17 cellular contexts compared by ENCODE assay signal in the genomic region with DNA sequence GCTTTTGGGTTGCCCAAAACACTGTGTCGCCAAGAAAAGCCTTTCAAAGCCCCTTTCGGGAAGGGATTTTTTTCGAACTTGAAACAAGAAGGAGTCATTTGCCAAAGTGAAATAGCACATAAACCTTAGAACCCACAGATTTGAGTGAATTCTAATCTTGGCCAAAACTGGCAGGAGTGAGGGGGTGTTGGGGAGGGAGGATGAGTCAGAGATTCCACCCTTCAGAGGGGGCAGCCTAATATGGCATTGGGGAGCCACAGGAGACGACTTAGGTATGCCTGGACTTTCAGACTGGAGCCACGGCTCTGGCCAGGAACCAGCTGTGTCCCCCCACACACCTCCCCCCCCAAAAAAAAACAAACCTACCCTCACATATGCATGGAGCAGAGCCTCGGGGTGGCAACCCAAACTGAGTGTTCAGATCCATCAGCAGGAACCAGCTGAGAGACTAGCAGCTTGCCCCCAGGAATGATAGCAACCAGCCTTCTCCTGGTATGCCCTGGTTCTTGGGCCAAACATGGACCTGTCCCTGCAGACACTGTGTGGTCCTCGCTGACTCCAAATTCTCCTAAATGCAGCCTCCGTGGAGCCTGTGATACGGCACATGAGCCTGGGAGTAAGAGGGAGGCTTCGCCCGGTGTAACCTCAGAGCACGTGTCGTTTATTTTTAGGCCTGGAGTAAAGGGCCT.
DNase-seq lines count a peak whose midpoint lies in the region; ATAC-seq, FAIRE-seq and TF ChIP-seq lines count a peak whose summit lies in the region.
"Had no signal": no experiment of that assay in that cellular context is flagged by ENCODE, and none has a peak within 500 bp of the region (broad histone marks: within the 10 kb centered on the region; RNA-seq: fewer than 3 reads in every experiment).

No MANE protein-coding gene starts in this region.

- intact Hi-C loops in mammary epithelial cell (cut with micrococcal nuclease), result loop anchor here (10.0 kb wide), 1 partner anchor 515 kb away; no protein-coding TSS in a partner anchor
- intact Hi-C loops in mucosa of descending colon (cut with DNase I, micrococcal nuclease), result no loop called here
- intact Hi-C loops in uterus (cut with DNase I; ENCODE audit: low total_unique reads), result no loop called here

- no peaks in the 10 kb centered on the region for H3K27me3 ChIP-seq in HUES64 (ENCODE audit: insufficient read depth, low read length)
- no peaks in the 10 kb centered on the region for H3K27me3 ChIP-seq in mammary epithelial cell (ENCODE audit: insufficient read depth, low read length)
- no peaks in the 10 kb centered on the region for H3K27me3 ChIP-seq in uterus
- H3K27me3 ChIP-seq: dorsolateral prefrontal cortex had no signal

- H3K4me1 ChIP-seq in HUES64 (ENCODE audit: insufficient read depth, low read length) (peaks cover 32% of the 10 kb centered on the region), mammary epithelial cell (ENCODE audit: insufficient read depth, low read length) (peaks cover 27% of the 10 kb centered on the region), mucosa of descending colon (ENCODE audit: low read depth) (no peaks in the 10 kb centered on the region), uterus (no peaks in the 10 kb centered on the region)
- H3K4me1 ChIP-seq: foreskin keratinocyte had no signal

- no peaks in the 10 kb centered on the region for H3K9me3 ChIP-seq in HUES64 (ENCODE audit: insufficient read depth, low read depth, low read length)
- no peaks in the 10 kb centered on the region for H3K9me3 ChIP-seq in mammary epithelial cell (replicated peaks; ENCODE audit: insufficient read depth, low read length)
- H3K9me3 ChIP-seq in mucosa of descending colon, result no peaks in the 10 kb centered on the region
- H3K9me3 ChIP-seq in uterus, result no peaks in the 10 kb centered on the region

- peak overlapping the region; percentile 78 for H2AFZ ChIP-seq in mammary epithelial cell (ENCODE audit: low read depth, low read length)

- H3K36me3 ChIP-seq in HUES64 (ENCODE audit: insufficient read depth, low read length) (no peaks in the 10 kb centered on the region), mammary epithelial cell (ENCODE audit: insufficient read depth, low read length) (no peaks in the 10 kb centered on the region), mucosa of descending colon (ENCODE audit: low read depth) (no peaks in the 10 kb centered on the region), uterus (no peaks in the 10 kb centered on the region)

- H4K20me1 ChIP-seq in mammary epithelial cell (ENCODE audit: insufficient read depth, low read length), result no peaks in the 10 kb centered on the region

- DNase-seq in mammary epithelial cell (peak; percentile 33), mucosa of descending colon (no peak), uterus (peak; percentile 67 to 81), RCC 7860 (ENCODE audit: low spot score) (no peak), erythroblast (lab: John Stamatoyannopoulos, UW) (no peak)
- DNase-seq: activated naive CD8-positive, alpha-beta T cell treated with anti-CD3 and anti-CD28 coated beads, Interleukin-2, amount 50 U/mL, for 24 hours; activated T-cell treated with anti-CD3 and anti-CD28 coated beads for 4 hours; Calu3; dorsolateral prefrontal cortex; NCI-H526; right cardiac atrium; stimulated activated CD4-positive, alpha-beta T cell treated with anti-CD3 and anti-CD28 coated beads, Interleukin-4, amount 100 ng/mL, for 4 hours had no signal

- TF ChIP-seq POLR2A in uterus (IDR thresholded peaks at IDR 0.05), result no peak
- TF ChIP-seq POLR2A in erythroblast (IDR thresholded peaks at IDR 0.05; ENCODE audit: low read length), result no peak

- H3K9ac ChIP-seq in HUES64 (ENCODE audit: low read depth, low read length), result peak overlapping the region; percentile 59; the same call in 1 of the 2 replicates
- no peak overlapping the region for H3K9ac ChIP-seq in mammary epithelial cell (ENCODE audit: insufficient read depth, low read length)

- no peaks in the 10 kb centered on the region for H3K79me2 ChIP-seq in mammary epithelial cell (ENCODE audit: insufficient read depth, low read length)

- H3K27ac ChIP-seq in HUES64 (ENCODE audit: low read depth, low read length), result peak overlapping the region; percentile 92
- H3K27ac ChIP-seq in mammary epithelial cell (ENCODE audit: insufficient read depth, low read depth, low read length), result peak overlapping the region; percentile 27
- H3K27ac ChIP-seq in uterus, result peak overlapping the region; percentile 68 to 85
- H3K27ac ChIP-seq: foreskin keratinocyte had no signal

- no peak for FAIRE-seq in RCC 7860 (lab: Jason Lieb, UNC)

- peak; percentile 18 for ATAC-seq in mucosa of descending colon
- ATAC-seq in HG03457 (IDR thresholded peaks at IDR 0.05; ENCODE audit: unreplicated experiment), result no peak
- ATAC-seq: activated naive CD8-positive, alpha-beta T cell treated with anti-CD3 and anti-CD28 coated beads, Interleukin-2, amount 50 U/mL, for 24 hours; Panc1; stimulated activated memory B cell treated with anti-CD40 and anti-IgM and Interleukin-4, amounts not matched to agents 10 μg/mL and 1 μg/mL and 100 μg/mL, for 72 hours had no signal

- in situ Hi-C loops in mammary epithelial cell (cut with MboI; ENCODE audit: low sequenced_read_pairs in 2 of 2), result no loop called here

- TF ChIP-seq CTCF in mammary epithelial cell (conservative IDR thresholded peaks at IDR 0.05 in 1 of 2, IDR thresholded peaks at IDR 0.05 in 1 of 2; ENCODE audit: extremely low read depth in 1 of 2, insufficient read depth in 1 of 2, low read depth in 1 of 2, low read length in 2 of 2) (no peak), mucosa of descending colon (IDR thresholded peaks at IDR 0.05) (no peak), uterus (IDR thresholded peaks at IDR 0.05) (no peak)

- dilution Hi-C loops in mammary epithelial cell (cut with HindIII; ENCODE audit: low sequenced_read_pairs), result no loop called here

- H3K4me3 ChIP-seq in HUES64 (ENCODE audit: low read length), result peak overlapping the region; percentile 12; the same call in 1 of the 2 replicates
- no peak overlapping the region for H3K4me3 ChIP-seq in mammary epithelial cell (replicated peaks in 1 of 3; ENCODE audit: insufficient read depth in 1 of 3, low read depth in 2 of 3, low read length in 3 of 3)
- H3K4me3 ChIP-seq in mucosa of descending colon, result no peak overlapping the region
- no peak overlapping the region for H3K4me3 ChIP-seq in uterus
- H3K4me3 ChIP-seq: dorsolateral prefrontal cortex had no signal

- peak overlapping the region; percentile 29 for H3K4me2 ChIP-seq in mammary epithelial cell (ENCODE audit: insufficient read depth, low read depth, low read length)

- WGBS in HUES64, result 62% methylated on average over 13 of the region's 13 CpGs
- WGBS in mammary epithelial cell (ENCODE audit: low coverage, missing lambda C conversion rate), result 30% methylated on average over 11 of the region's 13 CpGs

- CTCF ChIA-PET in mammary epithelial cell (lab: Charles Lee; ENCODE audit: low non-redundant PET), result no interaction called here

- no TSS peak for BruUV-seq in mammary epithelial cell (replicated peaks; lab: Mats Ljungman, UMichigan)

Comparison
In these comparisons a context has a peak if more than half of its experiments do, and no peak if none do; other contexts are left out.
1. H3K27ac ChIP-seq: peak in every context shown above with its lines; median percentile 92 in HUES64; 76 in uterus; 27 in mammary epithelial cell.
2. DNase-seq: peak in mammary epithelial cell (single experiment) and uterus (2 of 2); none in mucosa of descending colon (0 of 3), RCC 7860 (single experiment) and erythroblast (0 of 2).